In the genomic region with DNA sequence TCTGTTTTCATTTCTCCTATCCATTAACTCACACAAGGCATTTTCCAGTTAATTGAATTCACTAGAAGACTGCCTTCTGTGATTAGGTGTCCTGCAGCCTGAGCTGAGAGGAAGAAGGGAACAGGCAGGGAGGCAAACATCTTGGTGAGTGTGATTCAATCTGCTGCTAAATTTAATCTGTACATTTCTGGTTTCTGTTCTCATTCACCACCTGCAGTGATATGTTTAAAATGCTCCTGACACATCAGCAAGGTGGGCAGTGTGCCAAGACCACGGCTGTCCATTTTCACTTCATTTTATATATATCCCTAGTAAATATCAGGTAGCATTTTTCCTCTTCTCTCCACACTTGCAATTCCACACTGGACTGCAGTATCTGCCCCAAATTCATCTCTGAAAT, we compare ENCODE assay signal across 10 cellular contexts.
DNase-seq lines count a peak whose midpoint lies in the region; ATAC-seq and TF ChIP-seq lines count a peak whose summit lies in the region.
"Had no signal": no experiment of that assay in that cellular context is flagged by ENCODE, and none has a peak within 500 bp of the region (broad histone marks: within the 10 kb centered on the region; RNA-seq: fewer than 3 reads in every experiment).

No MANE protein-coding gene starts in this region.

- H3K9me2 ChIP-seq in PC-3 (replicated peaks; ENCODE audit: low read length), result no peaks in the 10 kb centered on the region

- intact Hi-C loops in PC-3 (cut with micrococcal nuclease) (no loop called here), ascending aorta (cut with DNase I) (no loop called here)

- no peaks in the 10 kb centered on the region for H4K20me1 ChIP-seq in PC-3 (ENCODE audit: low read length)

- TF ChIP-seq CTCF in PC-3 (conservative IDR thresholded peaks at IDR 0.05; ENCODE audit: low read depth, low read length) (no peak), ascending aorta (IDR thresholded peaks at IDR 0.05) (no peak)

- H3K4me1 ChIP-seq in PC-3 (ENCODE audit: insufficient read depth, low read length) (peaks cover 15% of the 10 kb centered on the region; the same call in 1 of the 2 replicates), ascending aorta (no peaks in the 10 kb centered on the region)

- no peaks in the 10 kb centered on the region for H3K36me3 ChIP-seq in PC-3 (ENCODE audit: low read depth, low read length)
- no peaks in the 10 kb centered on the region for H3K36me3 ChIP-seq in ascending aorta

- H3K79me2 ChIP-seq in PC-3 (ENCODE audit: low read length), result no peaks in the 10 kb centered on the region

- H3F3A ChIP-seq in PC-3 (ENCODE audit: low read length, unreplicated experiment), result no peaks in the 10 kb centered on the region

- no peak overlapping the region for H3K9ac ChIP-seq in PC-3 (ENCODE audit: low read length)

- POLR2A ChIA-PET in PC-3 (lab: Charles Lee; ENCODE audit: unreplicated experiment), result no interaction called here

- H3K4me2 ChIP-seq in PC-3 (ENCODE audit: low read length), result 0 out of 2 replicates have a peak overlapping the region, but pooled peaks have one; percentile 9

- no peaks in the 10 kb centered on the region for H3K9me3 ChIP-seq in PC-3 (ENCODE audit: low read length)
- H3K9me3 ChIP-seq in ascending aorta, result no peaks in the 10 kb centered on the region

- H3K27me3 ChIP-seq in PC-3 (ENCODE audit: low read length) (no peaks in the 10 kb centered on the region), ascending aorta (no peaks in the 10 kb centered on the region)

- no peak overlapping the region for H3K27ac ChIP-seq in PC-3 (ENCODE audit: low read length)
- no peak overlapping the region for H3K27ac ChIP-seq in ascending aorta

- no peak overlapping the region for H2AFZ ChIP-seq in PC-3 (ENCODE audit: low read length)

- peak; percentile 70 for ATAC-seq in GM19397 (IDR thresholded peaks at IDR 0.05; ENCODE audit: unreplicated experiment)
- peak; percentile 92 for ATAC-seq in HG03064 (IDR thresholded peaks at IDR 0.05; ENCODE audit: low read depth, unreplicated experiment)
- ATAC-seq in PC-3, result peak; percentile 59
- ATAC-seq in HG03457 (IDR thresholded peaks at IDR 0.05; ENCODE audit: unreplicated experiment), result no peak

- BruUV-seq in PC-3 (replicated peaks; lab: Mats Ljungman, UMichigan), result no TSS peak

- CTCF ChIA-PET in PC-3 (lab: Charles Lee), result no interaction called here

- H3K4me3 ChIP-seq in PC-3 (ENCODE audit: low read length), result no peak overlapping the region
- H3K4me3 ChIP-seq in ascending aorta, result no peak overlapping the region

- DNase-seq in Ammon's horn (ENCODE audit: low spot score), result peak; percentile 4
- DNase-seq in PC-3, result peak; percentile 54
- DNase-seq in NCI-H1092 (lab: John Stamatoyannopoulos, UW), result no peak
- no peak for DNase-seq in ascending aorta (ENCODE audit: low spot score in 2 of 2)
- no peak for DNase-seq in DMS153 treated with DMSO at 0.1 percent for 48 hours (lab: John Stamatoyannopoulos, UW; ENCODE audit: unreplicated experiment)
- DNase-seq: mammary epithelial cell; stimulated activated naive B cell treated with anti-CD40 and anti-IgM and Interleukin-4, amounts not matched to agents 10 μg/mL and 1 μg/mL and 100 μg/mL, for 72 hours had no signal

Comparison
In these comparisons a context has a peak if more than half of its experiments do, and no peak if none do; other contexts are left out.
1. DNase-seq: peak in Ammon's horn (single experiment) and PC-3 (single experiment); none in NCI-H1092 (single experiment), ascending aorta (0 of 2) and DMS153 treated with DMSO at 0.1 percent for 48 hours (single experiment).